Comparison of ENCODE assay signal across 10 cellular contexts in genomic region chr7:73622909-73623797, GRCh38. TPM values are rescaled to one million over a fixed set of nuclear protein-coding genes. Genes with fewer than 3 reads are reported as not detected.
DNase-seq lines count a peak whose midpoint lies in the region; ATAC-seq and TF ChIP-seq lines count a peak whose summit lies in the region.
"Had no signal": no experiment of that assay in that cellular context is flagged by ENCODE, and none has a peak within 500 bp of the region (broad histone marks: within the 10 kb centered on the region; RNA-seq: fewer than 3 reads in every experiment).

No MANE protein-coding gene starts in this region.

- no peaks in the 10 kb centered on the region for H3K79me1 ChIP-seq in trophoblast cell (ENCODE audit: low read length)

- no peak overlapping the region for H3K14ac ChIP-seq in trophoblast cell (ENCODE audit: low read length)

- no peak overlapping the region for H2BK120ac ChIP-seq in trophoblast cell (ENCODE audit: insufficient read depth, low read length, poor library complexity)

- H2AFZ ChIP-seq in trophoblast cell (ENCODE audit: insufficient read depth, low read length, poor library complexity), result no peak overlapping the region

- ATAC-seq in left cardiac atrium (peak; percentile 31 to 65), GM18873 (IDR thresholded peaks at IDR 0.05; ENCODE audit: low FRiP score, unreplicated experiment) (no peak), HG03442 (IDR thresholded peaks at IDR 0.05; ENCODE audit: unreplicated experiment) (no peak)

- H3K27ac ChIP-seq in trophoblast cell (ENCODE audit: low read depth, low read length), result no peak overlapping the region

- H3K18ac ChIP-seq in trophoblast cell (ENCODE audit: low read length), result no peak overlapping the region

- POLR2A ChIA-PET in HEK293T (lab: Yijun Ruan, JAX), result no interaction called here

- H3K9me3 ChIP-seq in ES-I3 (ENCODE audit: control insufficient read depth, insufficient read depth, low read length) (no peaks in the 10 kb centered on the region), NT2/D1 (ENCODE audit: insufficient read depth, low read length) (no peaks in the 10 kb centered on the region), trophoblast cell (ENCODE audit: insufficient read depth, low read depth, low read length) (no peaks in the 10 kb centered on the region)

- H4K91ac ChIP-seq in trophoblast cell (ENCODE audit: low read depth, low read length), result no peak overlapping the region

- H2BK12ac ChIP-seq in trophoblast cell (ENCODE audit: low read length), result no peak overlapping the region

- peak overlapping the region; percentile 6 for H3K4me2 ChIP-seq in trophoblast cell (ENCODE audit: low read length)

- H2AK5ac ChIP-seq in trophoblast cell (ENCODE audit: low read length), result no peak overlapping the region

- H3K36me3 ChIP-seq in ES-I3 (ENCODE audit: insufficient read depth, low read length), result no peaks in the 10 kb centered on the region
- H3K36me3 ChIP-seq in NT2/D1 (ENCODE audit: insufficient read depth, insufficient read length, low read length), result no peaks in the 10 kb centered on the region
- no peaks in the 10 kb centered on the region for H3K36me3 ChIP-seq in trophoblast cell (ENCODE audit: control insufficient read depth in 1 of 2, insufficient read depth in 2 of 2, low read length in 2 of 2)

- no peak overlapping the region for H3K23ac ChIP-seq in trophoblast cell (ENCODE audit: low read length)

- H2BK5ac ChIP-seq in trophoblast cell (ENCODE audit: low read depth, low read length, poor library complexity), result no peak overlapping the region

- CTCF ChIA-PET in HEK293T (lab: Yijun Ruan, JAX), result interaction anchor here (1.1 kb wide), 1 partner anchor 16 kb away, joined by 4 read pairs; no protein-coding TSS in a partner anchor

- no CpG with 5 or more reads among the region's 58 CpGs for WGBS in trophoblast cell (ENCODE audit: extremely low coverage, insufficient coverage, insufficient read length)

- H3K4ac ChIP-seq in trophoblast cell (ENCODE audit: low read depth, low read length), result no peak overlapping the region

- H3K4me1 ChIP-seq in ES-I3 (ENCODE audit: insufficient read depth, low read length) (0 out of 2 replicates have a peak, but pooled peaks cover 3% of the 10 kb centered on the region), NT2/D1 (ENCODE audit: insufficient read depth, insufficient read length) (peaks cover 1% of the 10 kb centered on the region), trophoblast cell (ENCODE audit: control insufficient read depth in 1 of 2, insufficient read depth in 2 of 2, low read length in 2 of 2) (peaks cover 0 to 14% of the 10 kb centered on the region in 2 experiments)

- H3K79me2 ChIP-seq in trophoblast cell (ENCODE audit: control insufficient read depth, insufficient read depth, low read length, poor library complexity), result no peaks in the 10 kb centered on the region

- H3K27me3 ChIP-seq in NT2/D1 (ENCODE audit: insufficient read depth, insufficient read length) (peaks cover 11% of the 10 kb centered on the region), trophoblast cell (ENCODE audit: insufficient read depth, low read length) (peaks cover 19% of the 10 kb centered on the region)

- no peak overlapping the region for H4K12ac ChIP-seq in trophoblast cell (ENCODE audit: low read depth, low read length)

- no peak overlapping the region for H4K8ac ChIP-seq in trophoblast cell (ENCODE audit: low read depth, low read length)

- H3K4me3 ChIP-seq in NT2/D1 (ENCODE audit: insufficient read length, low read depth), result peak overlapping the region; percentile 81
- H3K4me3 ChIP-seq in trophoblast cell (ENCODE audit: low read depth, low read length), result no peak overlapping the region

- intact Hi-C loops in left cardiac atrium (cut with DNase I), result loop anchor here in 1 of 2 donors (5.0 kb wide), 1 partner anchor 44 kb away; the partner anchor contains the start of gene VPS37D

- DNase-seq in NT2/D1 (ENCODE audit: low read depth, low spot score) (no peak), left cardiac atrium (peak; percentile 63), trophoblast cell (no peak), NCI-H774 (lab: John Stamatoyannopoulos, UW) (no peak), HEK293T (ENCODE audit: extremely low spot score) (no peak)
- DNase-seq: NCI-H446; stimulated activated CD4-positive, alpha-beta T cell treated with anti-CD3 and anti-CD28 coated beads, Interleukin-15, amount 100 ng/mL, for 24 hours had no signal

- H3K9ac ChIP-seq in ES-I3 (ENCODE audit: low read depth, low read length) (peak overlapping the region; percentile 55; the same call in 1 of the 2 replicates), NT2/D1 (ENCODE audit: insufficient read length, low read depth) (peak overlapping the region; percentile 93), trophoblast cell (ENCODE audit: low read length) (no peak overlapping the region)

TF ChIP-seq in HEK293T, 16 proteins besides CTCF, POLR2A, EP300 and RAD21:
- TF ChIP-seq NFRKB (IDR thresholded peaks at IDR 0.05), result no peak
- TF ChIP-seq ZNF384 (IDR thresholded peaks at IDR 0.05), result no peak
- no peak for TF ChIP-seq FOXA1 (IDR thresholded peaks at IDR 0.05)
- no peak for TF ChIP-seq PKNOX1 (IDR thresholded peaks at IDR 0.05)
- no peak for TF ChIP-seq HDGF (IDR thresholded peaks at IDR 0.05; ENCODE audit: borderline replicate concordance)
- TF ChIP-seq L3MBTL2 (conservative IDR thresholded peaks at IDR 0.05), result no peak
- TF ChIP-seq ELF4 (IDR thresholded peaks at IDR 0.05), result no peak
- TF ChIP-seq SUZ12 (IDR thresholded peaks at IDR 0.05), result no peak
- TF ChIP-seq BHLHE40 (IDR thresholded peaks at IDR 0.05; ENCODE audit: borderline replicate concordance), result no peak
- no peak for TF ChIP-seq SP1 (IDR thresholded peaks at IDR 0.05)
- no peak for TF ChIP-seq ARNT (IDR thresholded peaks at IDR 0.05)

RNA-seq across cellular contexts. Expression of gene MLXIPL, which starts 1.2 kb away (rescaled TPM):
- 10 to 100 TPM; 14.0 to 29.1 TPM for total RNA-seq in left cardiac atrium
- 0.19 and 0.26 TPM in 2 replicates for polyA plus RNA-seq in trophoblast cell (2013)

RNA-seq across cellular contexts. Expression of gene VPS37D, which starts 44.5 kb away (rescaled TPM):
- 1 to 10 TPM; 1.4 to 2.5 TPM for total RNA-seq in left cardiac atrium
- 0.60 and 0.69 TPM in 2 replicates for polyA plus RNA-seq in trophoblast cell (2013)

RNA-seq across cellular contexts. Expression of gene TBL2, which starts 44.8 kb away (rescaled TPM):
- total RNA-seq in left cardiac atrium, result 10 to 100 TPM; 14.3 to 24.8 TPM
- 27.4 and 30.1 TPM in 2 replicates for polyA plus RNA-seq in trophoblast cell (2013)

Comparison
In these comparisons a context has a peak if more than half of its experiments do, and no peak if none do; other contexts are left out.
1. ATAC-seq: peak in left cardiac atrium (2 of 2); none in GM18873 (single experiment) and HG03442 (single experiment).